1 cellular context compared by ENCODE assay signal in genomic region chr10:122124342-122124741, GRCh38.
TF ChIP-seq lines count a peak whose summit lies in the region.

No MANE protein-coding gene starts in this region.

TF ChIP-seq in WTC11, 78 proteins besides CTCF, POLR2A, EP300 and RAD21 (continued from another document):
- no peak for TF ChIP-seq MLX (CRISPR knock-in tag; IDR thresholded peaks at IDR 0.05)
- no peak for TF ChIP-seq GRHL2 (CRISPR knock-in tag; IDR thresholded peaks at IDR 0.05; ENCODE audit: insufficient replicate concordance, severe bottlenecking)
- TF ChIP-seq ZNF138 (CRISPR knock-in tag; conservative IDR thresholded peaks at IDR 0.05), result no peak
- TF ChIP-seq E2F4 (CRISPR knock-in tag; IDR thresholded peaks at IDR 0.05; ENCODE audit: borderline replicate concordance, low read depth), result no peak
TF ChIP-seq in WTC11: peak in this region for 0.
